In the genomic region with DNA sequence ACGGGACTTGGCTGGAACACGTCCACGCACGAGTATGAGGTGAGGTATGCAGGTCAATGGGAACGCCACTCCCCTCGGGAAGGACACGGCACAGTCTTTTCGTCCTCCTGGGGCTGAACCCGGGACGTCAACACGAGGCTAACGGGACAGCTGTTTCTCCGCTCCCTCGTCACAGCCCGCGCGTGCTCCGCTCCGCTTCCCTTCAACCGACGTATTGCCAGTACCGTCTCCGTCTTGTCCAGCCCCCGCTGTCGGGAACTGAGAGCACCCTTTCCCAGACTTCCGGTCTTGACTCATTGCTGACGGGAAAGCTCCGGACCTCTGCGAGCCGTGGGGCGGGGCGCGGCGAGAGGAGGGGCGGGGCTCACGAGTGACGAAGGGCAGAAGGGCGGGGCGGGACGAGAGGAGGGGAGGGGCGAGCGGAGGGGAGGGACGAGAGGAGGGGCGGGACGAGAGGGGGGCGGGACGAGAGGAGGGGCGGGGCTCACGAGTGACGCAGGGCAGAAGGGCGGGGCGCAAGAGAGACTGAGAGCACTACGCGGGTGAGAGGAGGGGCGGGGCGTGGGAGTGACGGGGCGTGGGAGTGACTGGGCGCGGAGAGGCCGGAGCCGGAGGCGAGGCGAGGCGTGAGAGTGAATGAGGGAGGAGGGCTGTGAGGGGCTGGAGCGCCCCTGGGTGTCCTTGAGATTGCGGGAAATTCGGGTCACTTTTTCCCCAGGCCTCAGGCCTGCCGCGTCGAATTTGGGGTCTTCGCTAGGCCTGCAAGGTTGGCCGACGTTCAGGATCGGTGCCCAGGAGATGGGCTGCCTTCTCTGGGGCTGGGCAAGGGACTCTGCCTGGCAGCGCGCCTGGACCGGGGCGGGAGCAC, we compare ENCODE assay signal across 8 cellular contexts. TPM values are rescaled to one million over a fixed set of nuclear protein-coding genes. Genes with fewer than 3 reads are reported as not detected.
DNase-seq lines count a peak whose midpoint lies in the region; ATAC-seq and TF ChIP-seq lines count a peak whose summit lies in the region.

No MANE protein-coding gene starts in this region.

- H3K27me3 Mint-ChIP-seq in naive thymus-derived CD8-positive, alpha-beta T cell: no peaks in the 10 kb centered on the region
- H3K27me3 Mint-ChIP-seq in stimulated activated memory B cell treated with anti-CD40 and anti-IgM and Interleukin-4, amounts not matched to agents 10 μg/mL and 1 μg/mL and 100 μg/mL, for 72 hours: no peaks in the 10 kb centered on the region

- no peaks in the 10 kb centered on the region for H4K20me1 ChIP-seq in fibroblast of lung (ENCODE audit: control insufficient read depth, extremely low read depth, insufficient read depth, low read length)

- H3K36me3 ChIP-seq in fibroblast of lung (ENCODE audit: control insufficient read depth, insufficient read depth, low read length): no peaks in the 10 kb centered on the region

- H3K27ac Mint-ChIP-seq in naive thymus-derived CD8-positive, alpha-beta T cell: peak overlapping the region; percentile 91 to 98 (median 97)
- peak overlapping the region; percentile 94 for H3K27ac Mint-ChIP-seq in stimulated activated memory B cell treated with anti-CD40 and anti-IgM and Interleukin-4, amounts not matched to agents 10 μg/mL and 1 μg/mL and 100 μg/mL, for 72 hours

- H3K4me2 ChIP-seq in fibroblast of lung (ENCODE audit: extremely low read depth, insufficient read depth, low read length): peak overlapping the region; percentile 95

- peak overlapping the region; percentile 97 for H3K27ac ChIP-seq in fibroblast of lung (ENCODE audit: insufficient read depth, low read length)

- H3K36me3 Mint-ChIP-seq in naive thymus-derived CD8-positive, alpha-beta T cell: no peaks in the 10 kb centered on the region
- no peaks in the 10 kb centered on the region for H3K36me3 Mint-ChIP-seq in stimulated activated memory B cell treated with anti-CD40 and anti-IgM and Interleukin-4, amounts not matched to agents 10 μg/mL and 1 μg/mL and 100 μg/mL, for 72 hours

- ATAC-seq in naive thymus-derived CD8-positive, alpha-beta T cell: peak; percentile 89 to 92
- peak; percentile 97 for ATAC-seq in stimulated activated memory B cell treated with anti-CD40 and anti-IgM and Interleukin-4, amounts not matched to agents 10 μg/mL and 1 μg/mL and 100 μg/mL, for 72 hours

- no peaks in the 10 kb centered on the region for H3K9me3 ChIP-seq in fibroblast of lung (ENCODE audit: control insufficient read depth, insufficient read depth, low read depth, low read length)

- POLR2A ChIA-PET in naive thymus-derived CD8-positive, alpha-beta T cell (lab: Charles Lee): interaction anchor here (0.6 to 3.1 kb wide), 11 partner anchors 10 to 351 kb away, joined by 3 to 13 read pairs (median 4); a partner anchor contains a TSS

- peaks cover 3% of the 10 kb centered on the region for H3K4me1 ChIP-seq in fibroblast of lung (ENCODE audit: control insufficient read depth, extremely low read depth, insufficient read depth, low read length)

- H3K27me3 ChIP-seq in fibroblast of lung (ENCODE audit: control insufficient read depth, insufficient read depth, low read length): no peaks in the 10 kb centered on the region

- DNase-seq in EL: peak; percentile 98
- peak; percentile 96 for DNase-seq in H4 (ENCODE audit: low spot score)
- DNase-seq in LNCaP clone FGC (ENCODE audit: low read depth): peak; percentile 85
- peak; percentile 95 for DNase-seq in RPMI7951 (ENCODE audit: low read depth)
- peak; percentile 84 to 91 for DNase-seq in activated T-helper 1 cell treated with anti-CD3 and anti-CD28 coated beads, Interleukin-2, amount 50 U/mL, for 16 hours (ENCODE audit: low read depth in 1 of 2, low spot score in 1 of 2)
- DNase-seq in fibroblast of lung (ENCODE audit: low read depth in 2 of 2): peak; percentile 97 to 98
- peak; percentile 90 to 98 (median 92) for DNase-seq in naive thymus-derived CD8-positive, alpha-beta T cell

- no peak for TF ChIP-seq CTCF in LNCaP clone FGC (IDR thresholded peaks at IDR 0.05; ENCODE audit: control insufficient read depth, extremely low read depth, insufficient read depth)
- no peak for TF ChIP-seq CTCF in fibroblast of lung (conservative IDR thresholded peaks at IDR 0.05 in 1 of 2, IDR thresholded peaks at IDR 0.05 in 1 of 2; ENCODE audit: low read depth in 1 of 2, low read length in 2 of 2)

- peak overlapping the region; percentile 98 for H2AFZ ChIP-seq in fibroblast of lung (ENCODE audit: low read length)

- H3K9ac ChIP-seq in fibroblast of lung (ENCODE audit: insufficient read depth, low read length): peak overlapping the region; percentile 87

- H3K4me1 Mint-ChIP-seq in naive thymus-derived CD8-positive, alpha-beta T cell: peaks cover 5 to 32% (median 23%) of the 10 kb centered on the region in 4 donors
- peaks cover 16% of the 10 kb centered on the region for H3K4me1 Mint-ChIP-seq in stimulated activated memory B cell treated with anti-CD40 and anti-IgM and Interleukin-4, amounts not matched to agents 10 μg/mL and 1 μg/mL and 100 μg/mL, for 72 hours

- peak overlapping the region; percentile 85 to 96 (median 92) for H3K4me3 Mint-ChIP-seq in naive thymus-derived CD8-positive, alpha-beta T cell
- peak overlapping the region; percentile 98 for H3K4me3 Mint-ChIP-seq in stimulated activated memory B cell treated with anti-CD40 and anti-IgM and Interleukin-4, amounts not matched to agents 10 μg/mL and 1 μg/mL and 100 μg/mL, for 72 hours

- no peaks in the 10 kb centered on the region for H3K79me2 ChIP-seq in fibroblast of lung (ENCODE audit: control insufficient read depth, insufficient read depth, low read length)

- H3K9me3 Mint-ChIP-seq in naive thymus-derived CD8-positive, alpha-beta T cell: no peaks in the 10 kb centered on the region
- no peaks in the 10 kb centered on the region for H3K9me3 Mint-ChIP-seq in stimulated activated memory B cell treated with anti-CD40 and anti-IgM and Interleukin-4, amounts not matched to agents 10 μg/mL and 1 μg/mL and 100 μg/mL, for 72 hours

- H3K4me3 ChIP-seq in LNCaP clone FGC (ENCODE audit: low read depth, low read length) (peak overlapping the region; percentile 72), fibroblast of lung (replicated peaks in 1 of 4; ENCODE audit: control extremely low read depth in 1 of 4, insufficient read depth in 1 of 4, low read depth in 3 of 4, low read length in 4 of 4) (peak overlapping the region; percentile 69 to 90 (median 76))

RNA-seq across cellular contexts. Expression of a gene that starts 22.2 kb away (rescaled TPM):
- total RNA-seq in H4 (2014; rRNA removed; shearing (Covaris generic)): not detected in 2 replicates
- not detected in 2 replicates for total RNA-seq in RPMI7951 (2014; rRNA removed; shearing (Covaris generic))
- not detected in 2 replicates for total RNA-seq in fibroblast of lung
- not detected in 2 replicates for polyA plus RNA-seq in fibroblast of lung
- not detected in 2 replicates for polyA plus RNA-seq in fibroblast of lung (2012)
- not detected in 2 replicates for polyA minus RNA-seq in fibroblast of lung (ENCODE audit: low replicate concordance)
- not detected for total RNA-seq in naive thymus-derived CD8-positive, alpha-beta T cell
- polyA plus RNA-seq in naive thymus-derived CD8-positive, alpha-beta T cell: not detected

Comparison
In these comparisons a context has a peak if more than half of its experiments do, and no peak if none do; other contexts are left out.
1. Peak in every context shown above with its lines: DNase-seq, ATAC-seq, H3K4me3 ChIP-seq and H3K27ac ChIP-seq.